ENCODE assay signal across 8 cellular contexts in the genomic region with DNA sequence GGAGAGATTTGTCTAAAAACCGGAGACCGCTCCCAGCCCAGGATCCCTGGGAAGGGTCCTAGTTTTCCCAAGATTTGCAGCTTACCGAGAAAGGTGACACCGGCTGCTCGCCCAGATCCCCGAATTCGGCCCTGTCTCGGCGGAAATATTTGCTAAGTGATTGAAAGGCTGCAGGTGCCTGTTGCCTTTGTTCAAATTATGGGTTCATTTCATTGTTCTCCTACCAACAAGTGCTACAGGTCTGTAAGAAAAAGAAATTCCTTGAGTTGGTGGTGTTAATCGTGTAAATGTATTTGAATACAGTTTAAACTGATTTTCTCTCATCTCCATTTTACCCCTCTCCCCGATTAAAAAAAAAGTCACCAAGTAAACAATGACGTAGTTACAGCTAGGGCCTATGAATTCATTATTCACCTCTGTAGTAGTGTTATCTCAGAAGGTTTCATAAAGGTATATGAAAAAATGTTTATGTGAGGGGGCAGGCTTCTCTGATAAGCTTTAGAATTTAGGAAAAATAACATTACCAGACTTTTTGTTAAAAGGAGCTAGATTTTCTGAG. TPM values are rescaled to one million over a fixed set of nuclear protein-coding genes. Genes with fewer than 3 reads are reported as not detected.
DNase-seq lines count a peak whose midpoint lies in the region; ATAC-seq and TF ChIP-seq lines count a peak whose summit lies in the region.

No MANE protein-coding gene starts in this region.

- H3K9ac ChIP-seq in DND-41 (ENCODE audit: low read depth, low read length): peak overlapping the region; percentile 99

- peaks cover 41% of the 10 kb centered on the region for H3K4me1 Mint-ChIP-seq in activated B cell treated with CpG ODN at 0.5 μM for 24 hours

- peak overlapping the region; percentile 75 for H3K4me2 ChIP-seq in DND-41 (ENCODE audit: insufficient read depth, low read length)

- peak overlapping the region; percentile 59 for H3K27ac Mint-ChIP-seq in activated B cell treated with CpG ODN at 0.5 μM for 24 hours

- H4K20me1 ChIP-seq in DND-41 (ENCODE audit: insufficient read depth, low read length): peaks cover 12% of the 10 kb centered on the region; the same call in 1 of the 2 replicates

- CTCF ChIA-PET in activated B cell treated with CpG ODN at 0.5 μM for 24 hours (lab: Charles Lee): interaction anchor here (2.9 kb wide), 1 partner anchor 106 kb away, joined by 11 read pairs; no protein-coding TSS in a partner anchor

- H2AFZ ChIP-seq in DND-41 (ENCODE audit: low read depth, low read length): peak overlapping the region; percentile 76

- no peaks in the 10 kb centered on the region for H3K9me3 Mint-ChIP-seq in activated B cell treated with CpG ODN at 0.5 μM for 24 hours

- peak overlapping the region; percentile 86 to 92 for H3K4me3 ChIP-seq in DND-41 (ENCODE audit: low read depth in 1 of 2, low read length in 2 of 2)

- H3K27me3 Mint-ChIP-seq in activated B cell treated with CpG ODN at 0.5 μM for 24 hours: no peaks in the 10 kb centered on the region

- POLR2A ChIA-PET in activated B cell treated with CpG ODN at 0.5 μM for 24 hours (lab: Charles Lee): interaction anchor here (0.5 to 2.5 kb wide), 10 partner anchors 13 to 639 kb away, joined by 3 to 15 read pairs (median 4); a partner anchor contains a TSS

- H3K9me3 ChIP-seq in DND-41 (ENCODE audit: insufficient read depth, low read length, severe bottlenecking): no peaks in the 10 kb centered on the region

- intact Hi-C loops in activated B cell treated with CpG ODN at 0.5 μM for 24 hours (cut with micrococcal nuclease): loop anchor here (5.0 to 10.0 kb wide), 4 partner anchors 85 to 707 kb away; a partner anchor contains a TSS

- ATAC-seq in DND-41 (ENCODE audit: insufficient read depth, low read depth) (no peak), activated B cell treated with CpG ODN at 0.5 μM for 24 hours (ENCODE audit: low read depth) (no peak), HG03469 (IDR thresholded peaks at IDR 0.05; ENCODE audit: unreplicated experiment) (no peak), HG03280 (IDR thresholded peaks at IDR 0.05; ENCODE audit: unreplicated experiment) (no peak)

- no peaks in the 10 kb centered on the region for H3K36me3 Mint-ChIP-seq in activated B cell treated with CpG ODN at 0.5 μM for 24 hours (ENCODE audit: low read depth)

- peaks cover 65% of the 10 kb centered on the region for H3K4me1 ChIP-seq in DND-41 (ENCODE audit: insufficient read depth, low read length)

- TF ChIP-seq CTCF in DND-41 (IDR thresholded peaks at IDR 0.05; ENCODE audit: borderline replicate concordance, extremely low read depth, low read length, poor library complexity, severe bottlenecking) (no peak), activated B cell treated with CpG ODN at 0.5 μM for 24 hours (IDR thresholded peaks at IDR 0.05) (no peak)

- no peaks in the 10 kb centered on the region; the same call in 1 of the 2 replicates for H3K36me3 ChIP-seq in DND-41 (ENCODE audit: insufficient read depth, low read length)

- H3K79me2 ChIP-seq in DND-41 (ENCODE audit: insufficient read depth, low read length): peaks cover 98% of the 10 kb centered on the region

- H3K27me3 ChIP-seq in DND-41 (ENCODE audit: insufficient read depth, low read length, poor library complexity): no peaks in the 10 kb centered on the region

- DNase-seq in DND-41 (no peak), LoVo (ENCODE audit: low spot score) (peak; percentile 32), activated B cell treated with CpG ODN at 0.5 μM for 24 hours (no peak), germinal center (ENCODE audit: low spot score) (peak; percentile 23), renal cortical epithelial cell (ENCODE audit: low read depth) (peak; percentile 42), SKM-1 treated with dmso at 0.1 percent for 144 hours (lab: John Stamatoyannopoulos, UW; ENCODE audit: unreplicated experiment) (no peak)

- H3K4me3 Mint-ChIP-seq in activated B cell treated with CpG ODN at 0.5 μM for 24 hours: peak overlapping the region; percentile 86

- H3K27ac ChIP-seq in DND-41 (ENCODE audit: low read length): peak overlapping the region; percentile 99

RNA-seq across cellular contexts. Expression of a gene that starts 1.0 kb away (rescaled TPM):
- 7.0 and 9.7 TPM in 2 replicates for total RNA-seq in activated B cell treated with CpG ODN at 0.5 μM for 24 hours
- 85.7 and 90.6 TPM in 2 replicates for total RNA-seq in renal cortical epithelial cell

RNA-seq across cellular contexts. Expression of a gene that starts 56.4 kb away (rescaled TPM):
- total RNA-seq in activated B cell treated with CpG ODN at 0.5 μM for 24 hours (167 and 176 TPM in 2 replicates), renal cortical epithelial cell (74.8 and 122 TPM in 2 replicates)

Comparison
In these comparisons a context has a peak if more than half of its experiments do, and no peak if none do; other contexts are left out.
1. DNase-seq: peak in LoVo (single experiment), germinal center (single experiment) and renal cortical epithelial cell (single experiment); none in DND-41 (single experiment), activated B cell treated with CpG ODN at 0.5 μM for 24 hours (single experiment) and SKM-1 treated with dmso at 0.1 percent for 144 hours (single experiment).